ENCODE assay signal across 35 cellular contexts in genomic region chr11:23494981-23495380, GRCh38.
"Had no signal": no experiment of that assay in that cellular context is flagged by ENCODE, and none has a peak within 500 bp of the region (broad histone marks: within the 10 kb centered on the region; RNA-seq: fewer than 3 reads in every experiment).

No MANE protein-coding gene starts in this region.

- H3K36me3 Mint-ChIP-seq: activated CD4-positive, alpha-beta memory T cell treated with anti-CD3 and anti-CD28 coated beads for 36 hours; activated CD8-positive, alpha-beta memory T cell treated with anti-CD3 and anti-CD28 coated beads, Interleukin-2, amount 10 ng/mL, durations not matched to agents 7 days and 5 days; activated naive CD4-positive, alpha-beta T cell treated with anti-CD3 and anti-CD28 coated beads, Interleukin-2, amount 50 U/mL, for 24 hours; activated naive CD8-positive, alpha-beta T cell treated with anti-CD3 and anti-CD28 coated beads for 36 hours had no signal

- H3K27me3 ChIP-seq: adrenal gland, body of pancreas, esophagus squamous epithelium, gastroesophageal sphincter, heart right ventricle, hepatocyte had no signal

- H2AFZ ChIP-seq: hepatocyte had no signal

- H3K27me3 Mint-ChIP-seq: activated CD4-positive, alpha-beta memory T cell treated with anti-CD3 and anti-CD28 coated beads for 36 hours; activated CD8-positive, alpha-beta memory T cell treated with anti-CD3 and anti-CD28 coated beads, Interleukin-2, amount 10 ng/mL, durations not matched to agents 7 days and 5 days; activated naive CD4-positive, alpha-beta T cell treated with anti-CD3 and anti-CD28 coated beads, Interleukin-2, amount 50 U/mL, for 24 hours; activated naive CD8-positive, alpha-beta T cell treated with anti-CD3 and anti-CD28 coated beads for 36 hours; activated naive CD8-positive, alpha-beta T cell treated with anti-CD3 and anti-CD28 coated beads, Interleukin-2, amount 50 U/mL, for 24 hours had no signal

- H3K4me3 Mint-ChIP-seq: activated CD4-positive, alpha-beta memory T cell treated with anti-CD3 and anti-CD28 coated beads for 36 hours; activated CD8-positive, alpha-beta memory T cell treated with anti-CD3 and anti-CD28 coated beads, Interleukin-2, amount 10 ng/mL, durations not matched to agents 7 days and 5 days; activated CD8-positive, alpha-beta T cell treated with anti-CD3 and anti-CD28 coated beads, Interleukin-2, amount 10 ng/mL, durations not matched to agents 7 days and 5 days; activated naive CD4-positive, alpha-beta T cell treated with anti-CD3 and anti-CD28 coated beads for 36 hours; activated naive CD4-positive, alpha-beta T cell treated with anti-CD3 and anti-CD28 coated beads, Interleukin-2, amount 50 U/mL, for 24 hours; activated naive CD8-positive, alpha-beta T cell treated with anti-CD3 and anti-CD28 coated beads for 36 hours; activated naive CD8-positive, alpha-beta T cell treated with anti-CD3 and anti-CD28 coated beads, Interleukin-2, amount 50 U/mL, for 24 hours; activated T-helper 1 cell treated with anti-CD3 and anti-CD28 coated beads, Interleukin-12 subunit alpha, Interleukin-12 subunit beta, Interleukin-2, Interleukin-4 antibody, amounts not matched to agents 30 ng/mL and 10 ng/mL and 1 ng/mL, durations not matched to agents 14 hours and 24 hours and 36 hours; WTC11 had no signal

- FAIRE-seq: colon, endometrium, endothelial cell of umbilical vein had no signal

- ATAC-seq: activated CD8-positive, alpha-beta memory T cell treated with anti-CD3 and anti-CD28 coated beads, Interleukin-2, amount 10 ng/mL, durations not matched to agents 7 days and 5 days; activated CD8-positive, alpha-beta T cell treated with anti-CD3 and anti-CD28 coated beads, Interleukin-2, amount 10 ng/mL, durations not matched to agents 7 days and 5 days; activated naive CD8-positive, alpha-beta T cell treated with anti-CD3 and anti-CD28 coated beads, Interleukin-2, amount 50 U/mL, for 24 hours; body of pancreas; gastroesophageal sphincter; heart right ventricle; WTC11 had no signal

- H3K9me3 ChIP-seq: adrenal gland, body of pancreas, esophagus squamous epithelium, gastroesophageal sphincter, heart right ventricle had no signal

- H3K4me1 Mint-ChIP-seq: activated CD8-positive, alpha-beta memory T cell treated with anti-CD3 and anti-CD28 coated beads, Interleukin-2, amount 10 ng/mL, durations not matched to agents 7 days and 5 days; activated naive CD4-positive, alpha-beta T cell treated with anti-CD3 and anti-CD28 coated beads, Interleukin-2, amount 50 U/mL, for 24 hours; activated naive CD8-positive, alpha-beta T cell treated with anti-CD3 and anti-CD28 coated beads for 36 hours; activated naive CD8-positive, alpha-beta T cell treated with anti-CD3 and anti-CD28 coated beads, Interleukin-2, amount 50 U/mL, for 24 hours had no signal

- H3K36me3 ChIP-seq: adrenal gland, esophagus squamous epithelium, gastroesophageal sphincter, heart right ventricle had no signal

- DNase-seq: activated CD4-positive, alpha-beta memory T cell treated with anti-CD3 and anti-CD28 coated beads for 36 hours; activated CD4-positive, alpha-beta T cell treated with anti-CD3 and anti-CD28 coated beads for 1 hour; activated CD4-positive, alpha-beta T cell treated with anti-CD3 and anti-CD28 coated beads for 4 hours; activated CD4-positive, alpha-beta T cell treated with anti-CD3 and anti-CD28 coated beads, Interleukin-2, amount 50 U/mL, for 1 hour; activated CD8-positive, alpha-beta memory T cell treated with anti-CD3 and anti-CD28 coated beads, Interleukin-2, amount 10 ng/mL, durations not matched to agents 7 days and 5 days; activated CD8-positive, alpha-beta memory T cell treated with anti-CD3 and anti-CD28 coated beads, Interleukin-2, amount 50 U/mL, for 4 hours; activated CD8-positive, alpha-beta T cell treated with anti-CD3 and anti-CD28 coated beads, Interleukin-2, amount 10 ng/mL, durations not matched to agents 7 days and 5 days; activated effector memory CD4-positive, alpha-beta T cell treated with anti-CD3 and anti-CD28 coated beads, Interleukin-2, amount 50 U/mL, for 16 hours; activated naive CD4-positive, alpha-beta T cell treated with anti-CD3 and anti-CD28 coated beads for 36 hours; activated naive CD8-positive, alpha-beta T cell treated with anti-CD3 and anti-CD28 coated beads for 36 hours; activated naive CD8-positive, alpha-beta T cell treated with anti-CD3 and anti-CD28 coated beads, Interleukin-2, amount 50 U/mL, for 24 hours; activated T-cell treated with anti-CD3 and anti-CD28 coated beads, Interleukin-2, amount 50 U/mL, for 1 hour; activated T-cell treated with anti-CD3 and anti-CD28 coated beads, Interleukin-2, amount 50 U/mL, for 48 hours; adrenal gland; amygdala; aorta; body of pancreas; caudate nucleus; cortex of kidney; dermis blood vessel endothelial cell; effector CD4-positive, alpha-beta T cell; esophagus squamous epithelium; foreskin melanocyte; heart right ventricle; T-helper 2 cell had no signal

- H3K4me3 ChIP-seq: adrenal gland, body of pancreas, esophagus squamous epithelium, gastroesophageal sphincter, heart right ventricle, hepatocyte had no signal

- H3K9me3 Mint-ChIP-seq: activated CD4-positive, alpha-beta memory T cell treated with anti-CD3 and anti-CD28 coated beads for 36 hours; activated naive CD8-positive, alpha-beta T cell treated with anti-CD3 and anti-CD28 coated beads, Interleukin-2, amount 50 U/mL, for 24 hours; activated T-helper 1 cell treated with anti-CD3 and anti-CD28 coated beads, Interleukin-12 subunit alpha, Interleukin-12 subunit beta, Interleukin-2, Interleukin-4 antibody, amounts not matched to agents 30 ng/mL and 10 ng/mL and 1 ng/mL, durations not matched to agents 14 hours and 24 hours and 36 hours; activated T-helper 2 cell treated with anti-CD3 and anti-CD28 coated beads, Interferon-gamma antibody, Interleukin-2, Interleukin-4, amounts not matched to agents 10 μg/mL and 5 μg/mL and 100 μg/mL, durations not matched to agents 14 hours and 24 hours and 36 hours had no signal

- H3K79me2 ChIP-seq: hepatocyte had no signal

- H3K27ac Mint-ChIP-seq: activated CD4-positive, alpha-beta memory T cell treated with anti-CD3 and anti-CD28 coated beads for 36 hours; activated CD8-positive, alpha-beta memory T cell treated with anti-CD3 and anti-CD28 coated beads, Interleukin-2, amount 10 ng/mL, durations not matched to agents 7 days and 5 days; activated CD8-positive, alpha-beta T cell treated with anti-CD3 and anti-CD28 coated beads, Interleukin-2, amount 10 ng/mL, durations not matched to agents 7 days and 5 days; activated naive CD4-positive, alpha-beta T cell treated with anti-CD3 and anti-CD28 coated beads for 36 hours; activated naive CD4-positive, alpha-beta T cell treated with anti-CD3 and anti-CD28 coated beads, Interleukin-2, amount 50 U/mL, for 24 hours; activated naive CD8-positive, alpha-beta T cell treated with anti-CD3 and anti-CD28 coated beads for 36 hours; activated naive CD8-positive, alpha-beta T cell treated with anti-CD3 and anti-CD28 coated beads, Interleukin-2, amount 50 U/mL, for 24 hours; activated T-helper 1 cell treated with anti-CD3 and anti-CD28 coated beads, Interleukin-12 subunit alpha, Interleukin-12 subunit beta, Interleukin-2, Interleukin-4 antibody, amounts not matched to agents 30 ng/mL and 10 ng/mL and 1 ng/mL, durations not matched to agents 14 hours and 24 hours and 36 hours; activated T-helper 2 cell treated with anti-CD3 and anti-CD28 coated beads, Interferon-gamma antibody, Interleukin-2, Interleukin-4, amounts not matched to agents 10 μg/mL and 5 μg/mL and 100 μg/mL, durations not matched to agents 14 hours and 24 hours and 36 hours; WTC11 had no signal

- H3K27ac ChIP-seq: adrenal gland, body of pancreas, epithelial cell of prostate, esophagus squamous epithelium, gastroesophageal sphincter, heart right ventricle, hepatocyte had no signal

- H3K4me2 ChIP-seq: hepatocyte had no signal

- H3K4me1 ChIP-seq: adrenal gland, body of pancreas, esophagus squamous epithelium, gastroesophageal sphincter, heart right ventricle had no signal
